Comparison of ENCODE assay signal across 1 cellular context in genomic region chr3:43405888-43406636, GRCh38.
TF ChIP-seq lines count a peak whose summit lies in the region.

No MANE protein-coding gene starts in this region.

TF ChIP-seq in GM12878, 131 proteins besides CTCF, POLR2A, EP300 and RAD21:
- no peak for TF ChIP-seq CEBPZ (IDR thresholded peaks at IDR 0.05; ENCODE audit: low read depth, low read length)
- no peak for TF ChIP-seq HCFC1 (IDR thresholded peaks at IDR 0.05; ENCODE audit: low read length)
- TF ChIP-seq, protein P1, sequence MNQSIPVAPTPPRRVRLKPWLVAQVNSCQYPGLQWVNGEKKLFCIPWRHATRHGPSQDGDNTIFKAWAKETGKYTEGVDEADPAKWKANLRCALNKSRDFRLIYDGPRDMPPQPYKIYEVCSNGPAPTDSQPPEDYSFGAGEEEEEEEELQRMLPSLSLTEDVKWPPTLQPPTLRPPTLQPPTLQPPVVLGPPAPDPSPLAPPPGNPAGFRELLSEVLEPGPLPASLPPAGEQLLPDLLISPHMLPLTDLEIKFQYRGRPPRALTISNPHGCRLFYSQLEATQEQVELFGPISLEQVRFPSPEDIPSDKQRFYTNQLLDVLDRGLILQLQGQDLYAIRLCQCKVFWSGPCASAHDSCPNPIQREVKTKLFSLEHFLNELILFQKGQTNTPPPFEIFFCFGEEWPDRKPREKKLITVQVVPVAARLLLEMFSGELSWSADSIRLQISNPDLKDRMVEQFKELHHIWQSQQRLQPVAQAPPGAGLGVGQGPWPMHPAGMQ (IDR thresholded peaks at IDR 0.05; ENCODE audit: borderline replicate concordance), result no peak
- TF ChIP-seq EGR1 (IDR thresholded peaks at IDR 0.05; ENCODE audit: borderline replicate concordance in 1 of 2, low read depth in 2 of 2, low read length in 2 of 2), result no peak
- no peak for TF ChIP-seq BRCA1 (IDR thresholded peaks at IDR 0.05; ENCODE audit: low read depth, low read length)
- no peak for TF ChIP-seq ZBTB40 (IDR thresholded peaks at IDR 0.05; ENCODE audit: borderline replicate concordance)
- no peak for TF ChIP-seq CHD1 (IDR thresholded peaks at IDR 0.05; ENCODE audit: low read depth, low read length)
- TF ChIP-seq RCOR1 (conservative IDR thresholded peaks at IDR 0.05; ENCODE audit: low read depth, low read length), result no peak
- no peak for TF ChIP-seq HDGF (IDR thresholded peaks at IDR 0.05)
